In the genomic region with DNA sequence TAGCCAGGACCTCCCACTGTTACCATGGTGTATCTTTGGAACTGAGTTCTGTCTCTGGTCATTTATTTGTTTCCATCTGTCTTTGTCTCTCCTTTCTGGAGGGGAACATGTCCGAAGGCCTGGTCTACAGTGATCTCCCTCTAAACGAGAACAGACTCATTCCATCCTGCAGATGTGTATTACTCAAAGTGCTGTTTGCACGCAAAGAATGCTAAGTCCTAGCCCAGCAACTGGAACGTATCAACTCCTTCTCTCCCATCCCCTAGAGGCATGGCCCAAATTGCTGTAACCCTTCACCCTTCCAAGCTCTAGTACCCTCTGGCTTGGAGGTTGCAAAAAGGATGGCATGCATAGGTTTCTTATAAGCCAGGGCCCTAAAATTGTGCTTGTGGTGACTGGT, we compare ENCODE assay signal across 18 cellular contexts.
DNase-seq lines count a peak whose midpoint lies in the region; ATAC-seq, FAIRE-seq and TF ChIP-seq lines count a peak whose summit lies in the region.
"Had no signal": no experiment of that assay in that cellular context is flagged by ENCODE, and none has a peak within 500 bp of the region (broad histone marks: within the 10 kb centered on the region; RNA-seq: fewer than 3 reads in every experiment).

No MANE protein-coding gene starts in this region.

- H3K27me3 Mint-ChIP-seq in GM23338 (ENCODE audit: insufficient read depth, low read depth, poor library complexity), result peaks cover 2% of the 10 kb centered on the region

- H3K4me2 ChIP-seq in GM23338, result no peak overlapping the region
- H3K4me2 ChIP-seq: BLaER1, KMS-11 had no signal

- peak overlapping the region; percentile 86; the same call in 1 of the 2 replicates for H2AFZ ChIP-seq in GM23338

- peak; percentile 9 for FAIRE-seq in urothelium cell line (lab: Jason Lieb, UNC)
- FAIRE-seq: A204.1, GM12878, GM19239, HepG2 had no signal

- H3K27ac Mint-ChIP-seq in GM23338, result no peak overlapping the region
- H3K27ac Mint-ChIP-seq: CD8-positive, alpha-beta memory T cell had no signal

- peaks cover 10% of the 10 kb centered on the region; the same call in 1 of the 3 replicates for H3K4me1 Mint-ChIP-seq in GM23338
- H3K4me1 Mint-ChIP-seq: CD8-positive, alpha-beta memory T cell had no signal

- DNase-seq in EH (ENCODE audit: low read depth) (peak; percentile 21), GM23338 (ENCODE audit: low spot score) (no peak), epidermal melanocyte (ENCODE audit: insufficient read length, low spot score) (peak; percentile 17), urothelium cell line (ENCODE audit: low spot score) (no peak), NOMO-1 treated with dmso at 0.1 percent for 144 hours (lab: John Stamatoyannopoulos, UW; ENCODE audit: unreplicated experiment) (no peak), hippocampal formation (lab: John Stamatoyannopoulos, UW) (no peak)
- DNase-seq: AML-193; Caco-2; CD8-positive, alpha-beta memory T cell; DND-41; HCEC 1CT had no signal

- no peaks in the 10 kb centered on the region for H3K27me3 ChIP-seq in GM23338 (ENCODE audit: insufficient read depth)
- H3K27me3 ChIP-seq: BLaER1 had no signal

- peaks cover 9% of the 10 kb centered on the region for H3K9me3 Mint-ChIP-seq in GM23338

- no peaks in the 10 kb centered on the region for H3K79me2 ChIP-seq in GM23338 (replicated peaks; ENCODE audit: insufficient read depth)

- H4K20me1 ChIP-seq in GM23338 (replicated peaks; ENCODE audit: insufficient read depth), result no peaks in the 10 kb centered on the region
- H4K20me1 ChIP-seq: BLaER1 had no signal

- H3K4me3 Mint-ChIP-seq in GM23338, result no peak overlapping the region
- H3K4me3 Mint-ChIP-seq: CD8-positive, alpha-beta memory T cell had no signal

- no peaks in the 10 kb centered on the region for H3K9me2 ChIP-seq in GM23338 (ENCODE audit: insufficient read depth)

- H3K4me1 ChIP-seq in GM23338 (ENCODE audit: insufficient read depth), result no peaks in the 10 kb centered on the region

- H3K36me3 ChIP-seq in GM23338 (ENCODE audit: insufficient read depth), result no peaks in the 10 kb centered on the region
- H3K36me3 ChIP-seq: BLaER1 had no signal

- no peaks in the 10 kb centered on the region for H3K36me3 Mint-ChIP-seq in GM23338 (ENCODE audit: low read depth)

- no peak overlapping the region for H3K27ac ChIP-seq in GM23338 (ENCODE audit: low read depth)
- H3K27ac ChIP-seq: BLaER1, KMS-11 had no signal

- ATAC-seq in GM23338, result no peak
- no peak for ATAC-seq in GM18858 (IDR thresholded peaks at IDR 0.05; ENCODE audit: unreplicated experiment)
- ATAC-seq: GM12878, HepG2 had no signal

- no peak overlapping the region for H3K4me3 ChIP-seq in GM23338
- H3K4me3 ChIP-seq: BLaER1, GM12878 had no signal

- TF ChIP-seq CTCF in GM23338 (conservative IDR thresholded peaks at IDR 0.05; ENCODE audit: low read depth in 2 of 2), result no peak

- H3F3A ChIP-seq in GM23338 (replicated peaks; ENCODE audit: low read depth), result no peaks in the 10 kb centered on the region

TF ChIP-seq in GM23338, 12 proteins besides CTCF, POLR2A, EP300 and RAD21 (continues in another document):
- no peak for TF ChIP-seq JUNB (IDR thresholded peaks at IDR 0.05; ENCODE audit: unreplicated experiment)
- no peak for TF ChIP-seq NANOG (IDR thresholded peaks at IDR 0.05; ENCODE audit: borderline replicate concordance)
- no peak for TF ChIP-seq STAT1 (IDR thresholded peaks at IDR 0.05; ENCODE audit: unreplicated experiment)
- TF ChIP-seq CREB1 (CRISPR knock-in tag; IDR thresholded peaks at IDR 0.05; ENCODE audit: low read depth), result no peak
- no peak for TF ChIP-seq EZH2 (IDR thresholded peaks at IDR 0.05; ENCODE audit: low read depth, unreplicated experiment)
- no peak for TF ChIP-seq ZNF462 (CRISPR knock-in tag; IDR thresholded peaks at IDR 0.05)
- TF ChIP-seq POLR2AphosphoS5 (IDR thresholded peaks at IDR 0.05; ENCODE audit: low read depth), result no peak
- TF ChIP-seq, protein P1, sequence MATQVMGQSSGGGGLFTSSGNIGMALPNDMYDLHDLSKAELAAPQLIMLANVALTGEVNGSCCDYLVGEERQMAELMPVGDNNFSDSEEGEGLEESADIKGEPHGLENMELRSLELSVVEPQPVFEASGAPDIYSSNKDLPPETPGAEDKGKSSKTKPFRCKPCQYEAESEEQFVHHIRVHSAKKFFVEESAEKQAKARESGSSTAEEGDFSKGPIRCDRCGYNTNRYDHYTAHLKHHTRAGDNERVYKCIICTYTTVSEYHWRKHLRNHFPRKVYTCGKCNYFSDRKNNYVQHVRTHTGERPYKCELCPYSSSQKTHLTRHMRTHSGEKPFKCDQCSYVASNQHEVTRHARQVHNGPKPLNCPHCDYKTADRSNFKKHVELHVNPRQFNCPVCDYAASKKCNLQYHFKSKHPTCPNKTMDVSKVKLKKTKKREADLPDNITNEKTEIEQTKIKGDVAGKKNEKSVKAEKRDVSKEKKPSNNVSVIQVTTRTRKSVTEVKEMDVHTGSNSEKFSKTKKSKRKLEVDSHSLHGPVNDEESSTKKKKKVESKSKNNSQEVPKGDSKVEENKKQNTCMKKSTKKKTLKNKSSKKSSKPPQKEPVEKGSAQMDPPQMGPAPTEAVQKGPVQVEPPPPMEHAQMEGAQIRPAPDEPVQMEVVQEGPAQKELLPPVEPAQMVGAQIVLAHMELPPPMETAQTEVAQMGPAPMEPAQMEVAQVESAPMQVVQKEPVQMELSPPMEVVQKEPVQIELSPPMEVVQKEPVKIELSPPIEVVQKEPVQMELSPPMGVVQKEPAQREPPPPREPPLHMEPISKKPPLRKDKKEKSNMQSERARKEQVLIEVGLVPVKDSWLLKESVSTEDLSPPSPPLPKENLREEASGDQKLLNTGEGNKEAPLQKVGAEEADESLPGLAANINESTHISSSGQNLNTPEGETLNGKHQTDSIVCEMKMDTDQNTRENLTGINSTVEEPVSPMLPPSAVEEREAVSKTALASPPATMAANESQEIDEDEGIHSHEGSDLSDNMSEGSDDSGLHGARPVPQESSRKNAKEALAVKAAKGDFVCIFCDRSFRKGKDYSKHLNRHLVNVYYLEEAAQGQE (IDR thresholded peaks at IDR 0.05; ENCODE audit: unreplicated experiment), result no peak
- TF ChIP-seq EZH2phosphoT487 (IDR thresholded peaks at IDR 0.05; ENCODE audit: unreplicated experiment), result no peak

Comparison
In these comparisons a context has a peak if more than half of its experiments do, and no peak if none do; other contexts are left out.
1. DNase-seq: peak in EH (single experiment) and epidermal melanocyte (single experiment); none in GM23338 (single experiment), urothelium cell line (single experiment), NOMO-1 treated with dmso at 0.1 percent for 144 hours (single experiment) and hippocampal formation (0 of 2).